ENCODE assay signal across 22 cellular contexts in the genomic region with DNA sequence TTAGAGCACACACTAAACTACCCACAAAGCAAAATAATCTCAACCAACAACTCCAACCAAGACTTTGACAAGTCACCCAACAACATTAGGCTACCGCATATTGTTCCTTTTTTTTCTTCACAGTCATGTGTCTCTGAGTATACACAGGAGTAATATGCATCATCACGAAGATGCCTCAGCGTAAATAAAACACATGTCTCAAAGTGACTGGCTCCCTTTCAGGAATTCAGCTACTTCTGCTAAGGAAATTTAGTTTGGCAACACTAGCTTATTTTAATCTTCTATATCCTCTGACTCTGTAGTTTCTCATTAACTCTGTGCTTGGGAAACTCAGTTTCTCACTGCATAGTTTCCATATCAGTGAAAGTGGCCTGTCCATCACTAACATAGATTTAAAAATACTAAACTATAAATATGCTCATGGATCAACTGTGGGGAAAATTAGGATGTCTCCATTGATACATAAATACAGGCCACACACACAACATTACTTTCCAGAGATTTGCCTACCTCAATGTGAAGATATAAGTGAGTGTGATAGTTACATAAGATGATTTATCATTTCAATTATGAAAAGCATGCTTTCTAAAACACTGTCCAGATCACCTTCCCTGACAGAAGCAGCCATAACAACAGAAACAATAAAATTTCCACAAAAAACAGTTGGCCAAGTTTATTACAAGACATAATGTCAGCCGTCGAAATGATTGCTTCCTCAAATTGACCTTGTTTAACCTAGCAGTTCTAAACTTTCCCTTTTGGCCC.
DNase-seq lines count a peak whose midpoint lies in the region; ATAC-seq and TF ChIP-seq lines count a peak whose summit lies in the region.
"Had no signal": no experiment of that assay in that cellular context is flagged by ENCODE, and none has a peak within 500 bp of the region (broad histone marks: within the 10 kb centered on the region; RNA-seq: fewer than 3 reads in every experiment).

No MANE protein-coding gene starts in this region.

- H3K9me3 Mint-ChIP-seq in naive thymus-derived CD8-positive, alpha-beta T cell = peaks cover 0 to 3% (median 0%) of the 10 kb centered on the region in 9 donors
- peaks cover 0 to 5% of the 10 kb centered on the region in 2 donors for H3K9me3 Mint-ChIP-seq in stimulated activated naive B cell treated with anti-CD40 and anti-IgM and Interleukin-4, amounts not matched to agents 10 μg/mL and 1 μg/mL and 100 μg/mL, for 72 hours
- H3K9me3 Mint-ChIP-seq: CD4-positive, alpha-beta T cell had no signal

- POLR2A ChIA-PET in naive thymus-derived CD8-positive, alpha-beta T cell (lab: Charles Lee) = no interaction called here

- H3K4me3 Mint-ChIP-seq in naive thymus-derived CD8-positive, alpha-beta T cell = no peak overlapping the region
- H3K4me3 Mint-ChIP-seq in stimulated activated naive B cell treated with anti-CD40 and anti-IgM and Interleukin-4, amounts not matched to agents 10 μg/mL and 1 μg/mL and 100 μg/mL, for 72 hours = no peak overlapping the region
- H3K4me3 Mint-ChIP-seq: CD4-positive, alpha-beta T cell; GM23338 had no signal

- H3K27ac Mint-ChIP-seq in naive thymus-derived CD8-positive, alpha-beta T cell = no peak overlapping the region
- H3K27ac Mint-ChIP-seq in stimulated activated naive B cell treated with anti-CD40 and anti-IgM and Interleukin-4, amounts not matched to agents 10 μg/mL and 1 μg/mL and 100 μg/mL, for 72 hours = no peak overlapping the region
- H3K27ac Mint-ChIP-seq: CD4-positive, alpha-beta T cell; GM23338 had no signal

- peaks cover 0 to 2% (median 0%) of the 10 kb centered on the region in 4 donors for H3K4me1 Mint-ChIP-seq in naive thymus-derived CD8-positive, alpha-beta T cell
- no peaks in the 10 kb centered on the region for H3K4me1 Mint-ChIP-seq in stimulated activated naive B cell treated with anti-CD40 and anti-IgM and Interleukin-4, amounts not matched to agents 10 μg/mL and 1 μg/mL and 100 μg/mL, for 72 hours
- H3K4me1 Mint-ChIP-seq: GM23338 had no signal

- H3K27me3 Mint-ChIP-seq in naive thymus-derived CD8-positive, alpha-beta T cell = peaks cover 0 to 11% (median 5%) of the 10 kb centered on the region in 5 donors
- H3K27me3 Mint-ChIP-seq in stimulated activated naive B cell treated with anti-CD40 and anti-IgM and Interleukin-4, amounts not matched to agents 10 μg/mL and 1 μg/mL and 100 μg/mL, for 72 hours = no peaks in the 10 kb centered on the region
- H3K27me3 Mint-ChIP-seq: CD4-positive, alpha-beta T cell had no signal

- peak; percentile 12 for DNase-seq in GM03348 (ENCODE audit: low spot score)
- DNase-seq in kidney tubule cell (ENCODE audit: low spot score) = peak; percentile 30
- peak; percentile 64 for DNase-seq in renal cortical epithelial cell (ENCODE audit: low read depth)
- no peak for DNase-seq in naive thymus-derived CD8-positive, alpha-beta T cell
- no peak for DNase-seq in retina
- DNase-seq in stimulated activated naive B cell treated with anti-CD40 and anti-IgM and Interleukin-4, amounts not matched to agents 10 μg/mL and 1 μg/mL and 100 μg/mL, for 72 hours = no peak
- DNase-seq: CD4-positive, alpha-beta T cell; COR-L47; DMS79; MG63; NCI-H1048; NCI-H146; NCI-H2029; NCI-H2227 treated with DMSO at 0.1 percent for 48 hours; NCI-H510A treated with DMSO at 0.1 percent for 48 hours; NCI-H748 treated with DMSO at 0.1 percent for 48 hours; Peyer's patch; SJCRH30 had no signal

- ATAC-seq in SK-N-SH treated with all-trans-retinoic acid at 6 μM for 48 hours = peak; percentile 70
- ATAC-seq in naive thymus-derived CD8-positive, alpha-beta T cell = no peak
- no peak for ATAC-seq in stimulated activated naive B cell treated with anti-CD40 and anti-IgM and Interleukin-4, amounts not matched to agents 10 μg/mL and 1 μg/mL and 100 μg/mL, for 72 hours (replicated peaks)
- ATAC-seq: A549, GM12878, GM23338 had no signal

- H3K36me3 Mint-ChIP-seq in naive thymus-derived CD8-positive, alpha-beta T cell = no peaks in the 10 kb centered on the region
- H3K36me3 Mint-ChIP-seq in stimulated activated naive B cell treated with anti-CD40 and anti-IgM and Interleukin-4, amounts not matched to agents 10 μg/mL and 1 μg/mL and 100 μg/mL, for 72 hours = no peaks in the 10 kb centered on the region

TF ChIP-seq in SK-N-SH treated with all-trans-retinoic acid at 6 μM for 48 hours, 23 proteins besides CTCF, POLR2A, EP300 and RAD21:
- TF ChIP-seq TCF4 (CRISPR knock-in tag; IDR thresholded peaks at IDR 0.05; ENCODE audit: borderline replicate concordance) = peak; percentile 43; the same call in 1 of the 2 replicates
- TF ChIP-seq CREB5 (CRISPR knock-in tag; IDR thresholded peaks at IDR 0.05; ENCODE audit: low read depth) = peak; percentile 56; the same call in 1 of the 2 replicates
- TF ChIP-seq ZC3H10 (CRISPR knock-in tag; IDR thresholded peaks at IDR 0.05) = no peak
- peak; percentile 92 for TF ChIP-seq ISL1 (CRISPR knock-in tag; IDR thresholded peaks at IDR 0.05)
- TF ChIP-seq CSDC2 (CRISPR knock-in tag; IDR thresholded peaks at IDR 0.05) = no peak
- TF ChIP-seq PPARA (CRISPR knock-in tag; IDR thresholded peaks at IDR 0.05; ENCODE audit: borderline replicate concordance) = no peak
- no peak for TF ChIP-seq ESRRG (CRISPR knock-in tag; IDR thresholded peaks at IDR 0.05)
- TF ChIP-seq TOX (CRISPR knock-in tag; IDR thresholded peaks at IDR 0.05; ENCODE audit: borderline replicate concordance) = peak; percentile 36; the same call in 1 of the 2 replicates
- peak; percentile 69; the same call in 1 of the 2 replicates for TF ChIP-seq CSRNP3 (CRISPR knock-in tag; IDR thresholded peaks at IDR 0.05)
TF ChIP-seq in SK-N-SH treated with all-trans-retinoic acid at 6 μM for 48 hours: peak in this region for 5.

Comparison
In these comparisons a context has a peak if more than half of its experiments do, and no peak if none do; other contexts are left out.
1. DNase-seq: peak in GM03348 (single experiment), kidney tubule cell (single experiment) and renal cortical epithelial cell (single experiment); none in naive thymus-derived CD8-positive, alpha-beta T cell (0 of 10), retina (single experiment) and stimulated activated naive B cell treated with anti-CD40 and anti-IgM and Interleukin-4, amounts not matched to agents 10 μg/mL and 1 μg/mL and 100 μg/mL, for 72 hours (single experiment).